Comparison of ENCODE assay signal across 22 cellular contexts in the genomic region with DNA sequence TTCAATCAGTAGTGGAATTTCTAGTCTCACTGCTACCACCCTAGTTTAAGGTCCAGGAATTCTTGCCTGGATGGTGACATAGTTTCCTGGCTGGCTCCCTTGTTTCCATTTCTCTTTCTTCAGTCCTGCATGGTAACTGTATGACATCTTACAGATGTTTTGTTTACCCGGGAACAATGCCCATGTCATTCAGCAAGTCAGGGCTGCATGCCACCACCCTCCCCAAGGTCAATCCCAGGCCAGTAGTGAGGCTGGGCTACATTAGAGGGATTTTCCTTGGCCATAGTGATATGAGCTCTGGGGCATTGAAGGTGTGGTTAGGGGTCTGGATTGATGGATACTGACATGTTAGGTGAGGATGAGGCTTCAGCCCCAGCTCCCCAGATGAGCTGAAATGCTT.
"Had no signal": no experiment of that assay in that cellular context is flagged by ENCODE, and none has a peak within 500 bp of the region (broad histone marks: within the 10 kb centered on the region; RNA-seq: fewer than 3 reads in every experiment).

No MANE protein-coding gene starts in this region.

- H3K27ac Mint-ChIP-seq: naive thymus-derived CD4-positive, alpha-beta T cell; nephron progenitor cell; stimulated activated effector memory CD8-positive, alpha-beta T cell treated with anti-CD3 and anti-CD28 coated beads, Interleukin-12 subunit alpha, Interleukin-12 subunit beta, amount 100 ng/mL, for 72 hours had no signal

- H3K4me1 ChIP-seq: foreskin keratinocyte, left lung, suprapubic skin, tibial artery, uterus had no signal

- H3K4me1 Mint-ChIP-seq: naive thymus-derived CD4-positive, alpha-beta T cell; stimulated activated effector memory CD8-positive, alpha-beta T cell treated with anti-CD3 and anti-CD28 coated beads, Interleukin-12 subunit alpha, Interleukin-12 subunit beta, amount 100 ng/mL, for 72 hours had no signal

- ATAC-seq: esophagus mucosa; foreskin keratinocyte; left lung; naive thymus-derived CD4-positive, alpha-beta T cell; stimulated activated effector memory CD8-positive, alpha-beta T cell treated with anti-CD3 and anti-CD28 coated beads, Interleukin-12 subunit alpha, Interleukin-12 subunit beta, amount 100 ng/mL, for 72 hours; stimulated activated naive CD8-positive, alpha-beta T cell treated with anti-CD3 and anti-CD28 coated beads, Interleukin-15, Interleukin-2, amounts not matched to agents 100 U/mL and 50 U/mL, for 24 hours had no signal

- H3K36me3 Mint-ChIP-seq: naive thymus-derived CD4-positive, alpha-beta T cell; stimulated activated effector memory CD8-positive, alpha-beta T cell treated with anti-CD3 and anti-CD28 coated beads, Interleukin-12 subunit alpha, Interleukin-12 subunit beta, amount 100 ng/mL, for 72 hours had no signal

- H3K9me3 Mint-ChIP-seq: nephron progenitor cell; stimulated activated effector memory CD8-positive, alpha-beta T cell treated with anti-CD3 and anti-CD28 coated beads, Interleukin-12 subunit alpha, Interleukin-12 subunit beta, amount 100 ng/mL, for 72 hours had no signal

- H3K4me3 ChIP-seq: left lung, lung, right lobe of liver, suprapubic skin, tibial artery, upper lobe of left lung, uterus had no signal

- H3K27ac ChIP-seq: foreskin keratinocyte, left lung, neutrophil, right lobe of liver, suprapubic skin, tibial artery, upper lobe of left lung, uterus had no signal

- H3K9me3 ChIP-seq: left lung, neutrophil, right lobe of liver, suprapubic skin, tibial artery, upper lobe of left lung, uterus had no signal

- H3K27me3 ChIP-seq: right lobe of liver, upper lobe of left lung had no signal

- H3K36me3 ChIP-seq: left lung, neutrophil, right lobe of liver, suprapubic skin, tibial artery, upper lobe of left lung, uterus had no signal

- DNase-seq: caudate nucleus; cortex of kidney; effector memory CD4-positive, alpha-beta T cell; foreskin keratinocyte; islet precursor cell; left lung; mesendoderm; naive thymus-derived CD4-positive, alpha-beta T cell; nephron progenitor cell; posterior cingulate gyrus; right lobe of liver; stimulated activated CD4-positive, alpha-beta T cell treated with anti-CD3 and anti-CD28 coated beads, Interleukin-4, amount 100 ng/mL, for 1 hour; stimulated activated CD8-positive, alpha-beta memory T cell treated with anti-CD3 and anti-CD28 coated beads, Interleukin-4, amount 100 ng/mL, for 48 hours; stimulated activated naive CD8-positive, alpha-beta T cell treated with anti-CD3 and anti-CD28 coated beads, Interleukin-15, Interleukin-2, amounts not matched to agents 100 U/mL and 50 U/mL, for 24 hours; tibial artery; upper lobe of left lung; uterus had no signal

- H3K4me3 Mint-ChIP-seq: naive thymus-derived CD4-positive, alpha-beta T cell; nephron progenitor cell; stimulated activated effector memory CD8-positive, alpha-beta T cell treated with anti-CD3 and anti-CD28 coated beads, Interleukin-12 subunit alpha, Interleukin-12 subunit beta, amount 100 ng/mL, for 72 hours had no signal
